ENCODE assay signal across 9 cellular contexts in the genomic region with DNA sequence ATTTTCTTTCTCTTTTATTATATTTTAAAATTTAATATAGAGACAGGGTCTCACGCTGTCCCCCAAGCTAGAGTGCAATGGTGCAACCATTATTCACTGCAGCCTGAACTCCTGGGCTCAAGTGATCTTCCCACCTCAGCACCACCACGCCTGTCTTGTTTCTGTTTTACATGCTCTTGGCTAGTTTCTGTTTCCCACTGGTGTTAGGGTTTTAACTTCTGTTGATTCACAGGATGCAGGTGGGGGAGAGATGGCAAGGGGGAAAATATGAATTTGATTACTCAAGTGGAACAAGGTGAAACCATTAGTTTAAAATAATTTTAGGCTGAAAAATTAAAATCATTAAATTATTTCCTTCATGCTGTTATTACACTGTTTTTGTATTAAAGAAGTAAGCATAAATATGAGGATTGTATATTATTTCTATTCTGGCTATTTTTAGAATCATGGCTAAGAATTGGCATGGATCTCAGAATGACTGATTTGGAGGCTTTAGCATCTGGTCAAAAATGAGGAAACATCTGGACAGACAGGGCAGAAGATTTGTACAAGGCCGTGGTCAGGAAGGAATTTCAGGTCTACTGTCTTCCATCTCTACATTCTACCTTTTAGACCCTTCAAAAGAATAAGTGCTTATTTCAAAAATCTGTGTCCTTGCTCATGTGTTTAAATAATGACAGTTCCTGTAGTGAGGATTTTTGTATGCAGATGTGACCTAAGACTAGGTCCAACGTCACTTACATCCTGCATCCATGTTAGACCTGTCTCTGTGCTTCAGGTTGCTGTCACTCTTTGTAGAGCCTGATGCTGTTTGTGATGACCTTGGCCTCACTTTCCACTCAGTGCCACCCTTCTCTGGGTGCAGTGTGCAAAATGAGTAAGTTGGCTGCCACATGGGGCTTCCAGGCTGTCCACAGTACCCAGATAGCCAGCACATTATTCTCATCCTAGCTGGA.
A peak's percentile ranks its signal among the peaks of the same experiment; 100 is the strongest.
DNase-seq lines count a peak whose midpoint lies in the region; ATAC-seq and TF ChIP-seq lines count a peak whose summit lies in the region.
"Had no signal": no experiment of that assay in that cellular context is flagged by ENCODE, and none has a peak within 500 bp of the region (broad histone marks: within the 10 kb centered on the region; RNA-seq: fewer than 3 reads in every experiment).

No MANE protein-coding gene starts in this region.

- no peak for TF ChIP-seq CTCF in choroid plexus epithelial cell (conservative IDR thresholded peaks at IDR 0.05; ENCODE audit: low read depth, low read length)

- H3K4me3 ChIP-seq in choroid plexus epithelial cell (ENCODE audit: low read depth, low read length), result no peak overlapping the region

- peak; percentile 20 for DNase-seq in choroid plexus epithelial cell (ENCODE audit: low read depth)
- DNase-seq in activated effector memory CD4-positive, alpha-beta T cell treated with Interleukin-2 at 50 U/mL for 16 hours, result no peak
- DNase-seq in stimulated activated CD4-positive, alpha-beta T cell treated with anti-CD3 and anti-CD28 coated beads, Interleukin-4, amount 100 ng/mL, for 24 hours, result no peak
- DNase-seq in DMS79 (lab: John Stamatoyannopoulos, UW), result no peak
- no peak for DNase-seq in stimulated activated CD8-positive, alpha-beta memory T cell treated with anti-CD3 and anti-CD28 coated beads, Interleukin-4, amount 100 ng/mL, for 48 hours
- DNase-seq: effector memory CD4-positive, alpha-beta T cell had no signal

- ATAC-seq in GM18517 (IDR thresholded peaks at IDR 0.05; ENCODE audit: unreplicated experiment), result peak; percentile 57
- ATAC-seq in GM21447 (IDR thresholded peaks at IDR 0.05; ENCODE audit: unreplicated experiment), result peak; percentile 66
- ATAC-seq in HG03175 (IDR thresholded peaks at IDR 0.05; ENCODE audit: unreplicated experiment), result peak; percentile 47
